ENCODE assay signal across 8 cellular contexts in the genomic region with DNA sequence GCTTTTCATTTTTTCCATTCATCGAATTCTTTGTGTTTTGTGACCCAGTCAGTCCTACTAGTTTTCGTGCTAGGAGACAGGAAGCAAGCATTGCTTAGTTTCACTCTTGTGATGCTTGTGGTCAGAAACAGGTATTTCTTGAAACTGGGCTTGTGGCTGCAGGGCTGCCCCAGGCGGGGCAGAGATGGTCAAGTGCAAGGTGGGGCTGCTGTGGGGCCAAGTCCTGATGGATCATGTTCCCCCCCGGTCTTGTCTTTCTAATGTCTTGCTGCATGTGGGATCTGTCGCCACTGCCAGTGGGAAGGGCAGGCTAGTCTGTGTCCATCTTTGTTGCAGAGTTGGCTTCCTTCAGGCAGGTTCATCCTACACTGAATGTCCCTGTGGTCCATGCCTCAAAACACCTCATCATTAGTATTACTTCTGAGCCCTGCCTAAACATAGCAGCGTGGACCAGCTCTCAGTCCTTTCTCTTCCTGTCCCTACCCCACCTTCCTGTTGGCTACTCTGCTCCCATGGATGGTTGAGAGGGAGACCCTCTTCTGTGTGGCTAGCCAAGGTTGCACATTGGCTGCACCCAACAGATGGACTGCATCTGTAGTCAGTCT. TPM values are rescaled to one million over a fixed set of nuclear protein-coding genes. Genes with fewer than 3 reads are reported as not detected.
A peak's percentile ranks its signal among the peaks of the same experiment; 100 is the strongest.
DNase-seq lines count a peak whose midpoint lies in the region; ATAC-seq and TF ChIP-seq lines count a peak whose summit lies in the region.

No MANE protein-coding gene starts in this region.

- H3K4me3 Mint-ChIP-seq in activated naive CD8-positive, alpha-beta T cell treated with anti-CD3 and anti-CD28 coated beads, Interleukin-2, amount 10 ng/mL, durations not matched to agents 7 days and 5 days: peak overlapping the region; percentile 81

- H3K27me3 Mint-ChIP-seq in activated naive CD8-positive, alpha-beta T cell treated with anti-CD3 and anti-CD28 coated beads, Interleukin-2, amount 10 ng/mL, durations not matched to agents 7 days and 5 days: no peaks in the 10 kb centered on the region

- no peaks in the 10 kb centered on the region for H3K27me3 ChIP-seq in GM06990 (replicated peaks; ENCODE audit: control insufficient read depth, insufficient read depth, low read length)

- peak overlapping the region; percentile 30 for H3K4me3 ChIP-seq in GM06990 (replicated peaks; ENCODE audit: low read depth, low read length)

- H3K36me3 ChIP-seq in GM06990 (ENCODE audit: control insufficient read depth, insufficient read depth, low read length): no peaks in the 10 kb centered on the region

- no peak overlapping the region for H3K27ac ChIP-seq in caudate nucleus (ENCODE audit: low read depth, low read length)

- H3K27ac Mint-ChIP-seq in activated naive CD8-positive, alpha-beta T cell treated with anti-CD3 and anti-CD28 coated beads, Interleukin-2, amount 10 ng/mL, durations not matched to agents 7 days and 5 days: peak overlapping the region; percentile 84

- no peaks in the 10 kb centered on the region for H3K9me3 Mint-ChIP-seq in activated naive CD8-positive, alpha-beta T cell treated with anti-CD3 and anti-CD28 coated beads, Interleukin-2, amount 10 ng/mL, durations not matched to agents 7 days and 5 days

- POLR2A ChIA-PET in activated naive CD8-positive, alpha-beta T cell treated with anti-CD3 and anti-CD28 coated beads, Interleukin-2, amount 10 ng/mL, durations not matched to agents 7 days and 5 days (lab: Charles Lee): interaction anchor here (1.0 to 13.6 kb wide), 4 partner anchors 10 to 36 kb away, joined by 4 to 171 read pairs (median 5); no protein-coding TSS in a partner anchor

- peaks cover 14% of the 10 kb centered on the region for H3K36me3 Mint-ChIP-seq in activated naive CD8-positive, alpha-beta T cell treated with anti-CD3 and anti-CD28 coated beads, Interleukin-2, amount 10 ng/mL, durations not matched to agents 7 days and 5 days

- DNase-seq in GM06990 (ENCODE audit: extremely low read depth, insufficient read length): peak; percentile 78
- DNase-seq in activated naive CD8-positive, alpha-beta T cell treated with anti-CD3 and anti-CD28 coated beads, Interleukin-2, amount 10 ng/mL, durations not matched to agents 7 days and 5 days: peak; percentile 61
- no peak for DNase-seq in stimulated activated CD4-positive, alpha-beta T cell treated with anti-CD3 and anti-CD28 coated beads, Interleukin-12 subunit alpha, Interleukin-12 subunit beta, amount 100 ng/mL, for 4 hours
- DNase-seq in NCI-H748 (lab: John Stamatoyannopoulos, UW; ENCODE audit: unreplicated experiment): no peak
- DNase-seq in NCI-H526 (lab: John Stamatoyannopoulos, UW): no peak
- no peak for DNase-seq in caudate nucleus (lab: John Stamatoyannopoulos, UW)

- ATAC-seq in GM19372 (IDR thresholded peaks at IDR 0.05; ENCODE audit: low read depth, unreplicated experiment): peak; percentile 68
- peak; percentile 65 for ATAC-seq in HG03135 (IDR thresholded peaks at IDR 0.05; ENCODE audit: unreplicated experiment)
- peak; percentile 36 for ATAC-seq in activated naive CD8-positive, alpha-beta T cell treated with anti-CD3 and anti-CD28 coated beads, Interleukin-2, amount 10 ng/mL, durations not matched to agents 7 days and 5 days (ENCODE audit: low read depth)

- peaks cover 90% of the 10 kb centered on the region for H3K4me1 Mint-ChIP-seq in activated naive CD8-positive, alpha-beta T cell treated with anti-CD3 and anti-CD28 coated beads, Interleukin-2, amount 10 ng/mL, durations not matched to agents 7 days and 5 days

- no peak for TF ChIP-seq CTCF in GM06990 (IDR thresholded peaks at IDR 0.05; ENCODE audit: insufficient read depth, low read length, poor library complexity, severe bottlenecking)

RNA-seq across cellular contexts. Expression of a gene that starts 38.7 kb away (rescaled TPM):
- 100 to 1,000 TPM; 147 to 159 TPM for total RNA-seq in activated naive CD8-positive, alpha-beta T cell treated with anti-CD3 and anti-CD28 coated beads, Interleukin-2, amount 10 ng/mL, durations not matched to agents 7 days and 5 days

Comparison
In these comparisons a context has a peak if more than half of its experiments do, and no peak if none do; other contexts are left out.
1. DNase-seq: peak in GM06990 (single experiment) and activated naive CD8-positive, alpha-beta T cell treated with anti-CD3 and anti-CD28 coated beads, Interleukin-2, amount 10 ng/mL, durations not matched to agents 7 days and 5 days (single experiment); none in stimulated activated CD4-positive, alpha-beta T cell treated with anti-CD3 and anti-CD28 coated beads, Interleukin-12 subunit alpha, Interleukin-12 subunit beta, amount 100 ng/mL, for 4 hours (single experiment), NCI-H748 (single experiment), NCI-H526 (0 of 2) and caudate nucleus (0 of 61).
2. Peak in every context shown above with its lines, with median percentiles within 50 percentile points of each other: ATAC-seq.